Comparison of ENCODE assay signal across 8 cellular contexts in the genomic region with DNA sequence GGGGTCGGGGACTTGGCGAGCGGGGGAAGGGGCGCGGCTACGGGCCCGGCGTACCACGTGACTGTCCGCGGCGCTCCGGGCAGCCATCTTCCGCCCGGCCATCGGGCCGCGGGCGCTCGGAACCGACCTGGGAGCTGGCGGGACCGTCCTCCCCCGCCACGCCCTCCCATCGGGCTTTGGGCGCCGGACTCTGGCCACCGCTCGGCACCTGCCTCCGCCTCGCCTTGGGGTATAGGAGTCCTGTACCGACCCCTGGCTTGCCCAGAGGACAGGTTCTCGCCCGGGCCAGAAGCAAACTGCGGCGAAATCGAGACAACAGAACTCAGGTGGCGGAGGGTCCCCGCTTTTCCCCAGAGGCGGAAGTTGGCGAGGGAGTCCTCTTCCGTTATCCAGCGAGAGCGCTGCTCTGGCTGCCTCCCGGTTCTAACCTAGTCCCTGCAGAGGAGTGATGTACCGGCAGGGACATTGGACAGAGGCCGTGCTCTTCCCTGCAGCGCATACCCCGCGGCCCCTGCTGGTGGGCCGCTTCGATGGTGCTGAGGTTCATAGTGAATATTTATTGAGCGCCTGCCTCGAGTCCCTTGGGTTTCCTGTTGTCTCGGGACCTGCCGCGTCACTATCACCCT. TPM values are rescaled to one million over a fixed set of nuclear protein-coding genes. Genes with fewer than 3 reads are reported as not detected.
DNase-seq lines count a peak whose midpoint lies in the region; ATAC-seq, FAIRE-seq and TF ChIP-seq lines count a peak whose summit lies in the region.

No MANE protein-coding gene starts in this region.

- H2AFZ ChIP-seq in KMS-11 (ENCODE audit: low read depth), result peak overlapping the region; percentile 95
- peak overlapping the region; percentile 82 for H2AFZ ChIP-seq in SK-N-SH (ENCODE audit: low read depth)

- H3K27ac ChIP-seq in KMS-11 (peak overlapping the region; percentile 95), SK-N-SH (ENCODE audit: low read depth in 2 of 2, low read length in 1 of 2) (peak overlapping the region; percentile 99 to 100), pancreas (peak overlapping the region; percentile 88 to 99 (median 96)), vagina (peak overlapping the region; percentile 98)

- peaks cover 31% of the 10 kb centered on the region for H3F3A ChIP-seq in SK-N-SH (replicated peaks; ENCODE audit: insufficient read depth)

- H3K4me3 ChIP-seq in KMS-11 (IDR thresholded peaks at IDR 0.05; ENCODE audit: insufficient read depth, low read depth, low read length), result no peak overlapping the region
- H3K4me3 ChIP-seq in SK-N-SH (ENCODE audit: low read depth in 2 of 2, low read length in 1 of 2), result peak overlapping the region; percentile 90 to 93
- H3K4me3 ChIP-seq in pancreas, result peak overlapping the region; percentile 88 to 93 (median 90)
- H3K4me3 ChIP-seq in vagina, result peak overlapping the region; percentile 86 to 89

- H3K9ac ChIP-seq in KMS-11, result peak overlapping the region; percentile 81
- peak overlapping the region; percentile 95 for H3K9ac ChIP-seq in SK-N-SH

- ATAC-seq in GM21825 (IDR thresholded peaks at IDR 0.05; ENCODE audit: unreplicated experiment) (peak; percentile 36), Right ventricle myocardium superior (ENCODE audit: poor library complexity) (peak; percentile 81), pancreas (peak; percentile 65 to 74 (median 70))
- peak; percentile 45 for ATAC-seq in activated naive CD8-positive, alpha-beta T cell treated with anti-CD3 and anti-CD28 coated beads, Interleukin-2, amount 10 ng/mL, durations not matched to agents 7 days and 5 days (ENCODE audit: low read depth)

- H3K4me2 ChIP-seq in KMS-11, result peak overlapping the region; percentile 94
- H3K4me2 ChIP-seq in SK-N-SH, result peak overlapping the region; percentile 98

- H3K36me3 ChIP-seq in KMS-11 (ENCODE audit: insufficient read depth) (no peaks in the 10 kb centered on the region), SK-N-SH (replicated peaks in 1 of 2; ENCODE audit: control insufficient read depth in 1 of 2, insufficient read depth in 2 of 2, low read length in 1 of 2) (peaks cover 0 to 4% of the 10 kb centered on the region in 2 experiments), pancreas (no peaks in the 10 kb centered on the region), vagina (no peaks in the 10 kb centered on the region)

- H3K9me3 ChIP-seq in SK-N-SH, result no peaks in the 10 kb centered on the region
- H3K9me3 ChIP-seq in pancreas, result no peaks in the 10 kb centered on the region
- H3K9me3 ChIP-seq in vagina, result no peaks in the 10 kb centered on the region

- 0% methylated on average over 13 of the region's 58 CpGs for WGBS in SK-N-SH (ENCODE audit: low lambda C conversion rate)
- WGBS in pancreas, 2 donors, result 0% methylated on average over 56 to 58 of the region's 58 CpGs

- H3K79me2 ChIP-seq in KMS-11 (ENCODE audit: insufficient read depth, low read depth) (peaks cover 31% of the 10 kb centered on the region), SK-N-SH (ENCODE audit: insufficient read depth) (peaks cover 31% of the 10 kb centered on the region; the same call in 1 of the 2 replicates)

- intact Hi-C loops in Right ventricle myocardium superior (cut with DNase I) (loop anchor here (2.0 to 10.0 kb wide), 3 partner anchors 68 to 204 kb away; no protein-coding TSS in a partner anchor), pancreas (cut with DNase I) (no loop called here), vagina (cut with DNase I) (loop anchor here (10.0 kb wide), 2 partner anchors 70 to 210 kb away; no protein-coding TSS in a partner anchor)

- peak in 1 of 2 donors; percentile 3 for TF ChIP-seq POLR2A in vagina (IDR thresholded peaks at IDR 0.05)

- H3K9me3 Mint-ChIP-seq in activated naive CD8-positive, alpha-beta T cell treated with anti-CD3 and anti-CD28 coated beads, Interleukin-2, amount 10 ng/mL, durations not matched to agents 7 days and 5 days, result no peaks in the 10 kb centered on the region

- FAIRE-seq in pancreas (lab: Jason Lieb, UNC), result no peak

- H3K4me3 Mint-ChIP-seq in activated naive CD8-positive, alpha-beta T cell treated with anti-CD3 and anti-CD28 coated beads, Interleukin-2, amount 10 ng/mL, durations not matched to agents 7 days and 5 days, result peak overlapping the region; percentile 89

- no peak for TF ChIP-seq EP300 in SK-N-SH (IDR thresholded peaks at IDR 0.05; ENCODE audit: borderline replicate concordance in 1 of 2, low read depth in 1 of 2, low read length in 1 of 2)

- POLR2A ChIA-PET in SK-N-SH (lab: Yijun Ruan, JAX), result interaction anchor here (0.6 to 1.1 kb wide), 4 partner anchors 12 to 1266 kb away, joined by 3 to 7 read pairs (median 4); no protein-coding TSS in a partner anchor
- POLR2A ChIA-PET in activated naive CD8-positive, alpha-beta T cell treated with anti-CD3 and anti-CD28 coated beads, Interleukin-2, amount 10 ng/mL, durations not matched to agents 7 days and 5 days (lab: Charles Lee), result interaction anchor here (1.0 to 2.5 kb wide), 5 partner anchors 12 to 81 kb away, joined by 3 to 26 read pairs (median 10); no protein-coding TSS in a partner anchor

- peak; percentile 88 for DNase-seq in GM10266 (ENCODE audit: extremely low spot score)
- DNase-seq in SK-N-SH, result peak; percentile 91
- DNase-seq in activated naive CD8-positive, alpha-beta T cell treated with anti-CD3 and anti-CD28 coated beads, Interleukin-2, amount 10 ng/mL, durations not matched to agents 7 days and 5 days, result no peak
- DNase-seq in Right ventricle myocardium superior, result peak; percentile 90
- peak in 2 of 6 donors; percentile 64 to 76 for DNase-seq in pancreas
- DNase-seq in vagina (ENCODE audit: extremely low spot score in 2 of 2), result peak in 1 of 2 donors; percentile 92

- H4K20me1 ChIP-seq in KMS-11 (ENCODE audit: insufficient read depth) (no peaks in the 10 kb centered on the region), SK-N-SH (ENCODE audit: insufficient read depth) (peaks cover 7% of the 10 kb centered on the region; the same call in 1 of the 2 replicates)

- H3K36me3 Mint-ChIP-seq in activated naive CD8-positive, alpha-beta T cell treated with anti-CD3 and anti-CD28 coated beads, Interleukin-2, amount 10 ng/mL, durations not matched to agents 7 days and 5 days, result peaks cover 9% of the 10 kb centered on the region

- H3K27me3 ChIP-seq in KMS-11 (ENCODE audit: insufficient read depth, low read depth), result no peaks in the 10 kb centered on the region
- no peaks in the 10 kb centered on the region for H3K27me3 ChIP-seq in SK-N-SH (ENCODE audit: insufficient read depth)
- no peaks in the 10 kb centered on the region for H3K27me3 ChIP-seq in pancreas
- no peaks in the 10 kb centered on the region for H3K27me3 ChIP-seq in vagina

- TF ChIP-seq CTCF in GM10266 (IDR thresholded peaks at IDR 0.05; ENCODE audit: control insufficient read depth, insufficient read depth, low read depth, missing control alignments) (peak; percentile 66), KMS-11 (conservative IDR thresholded peaks at IDR 0.05; ENCODE audit: low read depth, low read length) (peak; percentile 48), SK-N-SH (IDR thresholded peaks at IDR 0.05) (peak; percentile 64), pancreas (IDR thresholded peaks at IDR 0.05) (peak; percentile 7 to 24 (median 18)), vagina (IDR thresholded peaks at IDR 0.05) (peak; percentile 28 to 65 (median 35))

- H3K9me2 ChIP-seq in SK-N-SH, result no peaks in the 10 kb centered on the region

- peak overlapping the region; percentile 93 for H3K27ac Mint-ChIP-seq in activated naive CD8-positive, alpha-beta T cell treated with anti-CD3 and anti-CD28 coated beads, Interleukin-2, amount 10 ng/mL, durations not matched to agents 7 days and 5 days

- peaks cover 20% of the 10 kb centered on the region for H3K4me1 Mint-ChIP-seq in activated naive CD8-positive, alpha-beta T cell treated with anti-CD3 and anti-CD28 coated beads, Interleukin-2, amount 10 ng/mL, durations not matched to agents 7 days and 5 days

- no peaks in the 10 kb centered on the region for H3K27me3 Mint-ChIP-seq in activated naive CD8-positive, alpha-beta T cell treated with anti-CD3 and anti-CD28 coated beads, Interleukin-2, amount 10 ng/mL, durations not matched to agents 7 days and 5 days

- peaks cover 31% of the 10 kb centered on the region for H3K4me1 ChIP-seq in KMS-11 (ENCODE audit: low read depth, poor library complexity, severe bottlenecking)
- H3K4me1 ChIP-seq in SK-N-SH (ENCODE audit: control insufficient read depth in 1 of 2, insufficient read depth in 2 of 2, low read depth in 1 of 2, low read length in 1 of 2), result peaks cover 6 to 13% of the 10 kb centered on the region in 2 experiments; a peak in 3 of 4 replicates
- peaks cover 6 to 12% (median 10%) of the 10 kb centered on the region in 3 donors for H3K4me1 ChIP-seq in pancreas
- H3K4me1 ChIP-seq in vagina, result peaks cover 25% of the 10 kb centered on the region

- peak; percentile 48 for TF ChIP-seq RAD21 in SK-N-SH (IDR thresholded peaks at IDR 0.05; ENCODE audit: low read length)

- CTCF ChIA-PET in SK-N-SH (lab: Yijun Ruan, JAX), result interaction anchor here (0.8 to 1.7 kb wide), 5 partner anchors 29 to 257 kb away, joined by 3 to 6 read pairs (median 4); no protein-coding TSS in a partner anchor

TF ChIP-seq in SK-N-SH, 30 proteins besides CTCF, POLR2A, EP300 and RAD21 (continues in another document):
- TF ChIP-seq TEAD4 (IDR thresholded peaks at IDR 0.05; ENCODE audit: borderline replicate concordance, insufficient read depth), result no peak

RNA-seq across cellular contexts. Expression of gene SGMS1, which starts 1.2 kb away (rescaled TPM):
- polyA plus RNA-seq in SK-N-SH (2012; rRNA removed) (6.3 and 7.7 TPM in 2 replicates), pancreas (1 to 10 TPM; 4.8 to 7.4 TPM)
- polyA plus RNA-seq in SK-N-SH (2012; cell fraction: cytosol; rRNA removed), result 7.8 TPM in 2 replicates
- polyA plus RNA-seq in SK-N-SH (2012; cell fraction: nucleus; rRNA removed), result 7.5 and 10.0 TPM in 2 replicates
- total RNA-seq in activated naive CD8-positive, alpha-beta T cell treated with anti-CD3 and anti-CD28 coated beads, Interleukin-2, amount 10 ng/mL, durations not matched to agents 7 days and 5 days, result 10 to 100 TPM; 20.4 to 21.0 TPM
- total RNA-seq in Right ventricle myocardium superior (18.3 TPM), pancreas (10 to 100 TPM; 10.9 to 21.6 (median 14.4) TPM), vagina (93.8 TPM)

Comparison
In these comparisons a context has a peak if more than half of its experiments do, and no peak if none do; other contexts are left out.
1. intact Hi-C loops: an anchor here in Right ventricle myocardium superior (2.0 to 10.0 kb wide) and vagina (10.0 kb wide); none called in pancreas.